Comparison of ENCODE assay signal across 8 cellular contexts in the genomic region with DNA sequence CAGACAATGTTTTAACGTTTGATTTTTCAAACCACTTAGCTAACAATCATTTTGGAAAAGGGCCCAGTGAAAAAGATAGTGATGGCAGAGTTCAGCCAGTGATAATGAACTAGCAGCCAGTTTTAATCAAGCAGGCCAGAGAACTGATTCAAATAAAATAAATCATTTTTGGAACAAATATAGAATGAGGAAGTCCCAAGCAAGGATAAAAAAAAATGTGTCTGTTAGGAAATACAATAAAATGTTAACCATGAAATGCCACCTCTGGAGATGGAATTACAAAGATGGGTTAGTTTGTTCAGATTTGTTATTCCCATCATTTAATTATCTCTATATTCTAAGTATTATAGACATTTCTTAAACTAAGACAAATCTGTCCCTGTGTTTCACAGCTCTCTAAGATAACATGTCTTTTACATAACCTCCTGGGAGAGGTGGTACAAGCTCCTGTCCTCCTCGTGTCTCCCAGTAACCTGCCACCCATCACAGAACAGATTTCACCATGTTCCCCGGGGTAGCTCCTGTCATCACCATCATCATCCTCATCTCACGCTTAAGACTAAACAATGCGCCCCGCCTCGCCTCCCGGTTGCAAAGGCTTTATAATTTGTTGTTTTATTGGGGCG. TPM values are rescaled to one million over a fixed set of nuclear protein-coding genes. Genes with fewer than 3 reads are reported as not detected.
DNase-seq lines count a peak whose midpoint lies in the region; ATAC-seq, FAIRE-seq and TF ChIP-seq lines count a peak whose summit lies in the region.

No MANE protein-coding gene starts in this region.

- TF ChIP-seq POLR2A in H1 (IDR thresholded peaks at IDR 0.05; ENCODE audit: control extremely low read depth in 1 of 2, low read depth in 2 of 2, low read length in 2 of 2): no peak

- no peak overlapping the region for H2BK15ac ChIP-seq in H1 (ENCODE audit: low read length)

- no peaks in the 10 kb centered on the region for H3K27me3 ChIP-seq in H1 (replicated peaks in 1 of 4; ENCODE audit: control insufficient read depth in 3 of 4, extremely low read depth in 1 of 4, insufficient read depth in 3 of 4, low read length in 3 of 4)

- no peaks in the 10 kb centered on the region for H3K9me3 Mint-ChIP-seq in natural killer cell treated with Interleukin-12 subunit alpha and Interleukin-12 subunit beta and Interleukin-15 and Interleukin-18, amount 100 ng/mL, for 72 hours

- POLR2A ChIA-PET in H1 (lab: Charles Lee; ENCODE audit: partially characterized antibody): interaction anchor here (0.7 to 2.1 kb wide), 7 partner anchors 10 to 193 kb away, joined by 3 to 18 read pairs (median 4); no protein-coding TSS in a partner anchor

- H3K4me1 ChIP-seq in H1 (replicated peaks in 1 of 4; ENCODE audit: control insufficient read depth in 3 of 4, insufficient read depth in 4 of 4, low read length in 3 of 4): peaks cover 0 to 3% (median 0%) of the 10 kb centered on the region in 4 experiments; a peak in 3 of 7 replicates

- peak; percentile 20 for ATAC-seq in GM21515 (IDR thresholded peaks at IDR 0.05; ENCODE audit: unreplicated experiment)
- no peak for ATAC-seq in natural killer cell treated with Interleukin-12 subunit alpha and Interleukin-12 subunit beta and Interleukin-15 and Interleukin-18, amount 100 ng/mL, for 72 hours

- H3K4me3 ChIP-seq in H1 (ENCODE audit: extremely low read depth in 1 of 4, insufficient read depth in 2 of 4, low read depth in 3 of 4, low read length in 4 of 4): peak overlapping the region; percentile 68 to 99 (median 76)

- TF ChIP-seq RAD21 in H1 (IDR thresholded peaks at IDR 0.05 in 1 of 2, conservative IDR thresholded peaks at IDR 0.05 in 1 of 2; ENCODE audit: low read depth in 2 of 2, low read length in 2 of 2): no peak

- peak; percentile 11 for DNase-seq in Ammon's horn (ENCODE audit: low spot score)
- peak; percentile 26 for DNase-seq in RKO (ENCODE audit: low spot score)
- no peak for DNase-seq in H1 (ENCODE audit: low read depth in 1 of 2, low spot score in 2 of 2)
- DNase-seq in natural killer cell treated with Interleukin-12 subunit alpha and Interleukin-12 subunit beta and Interleukin-15 and Interleukin-18, amount 100 ng/mL, for 72 hours (ENCODE audit: low spot score): no peak
- no peak for DNase-seq in kidney tubule cell (ENCODE audit: low spot score)
- no peak for DNase-seq in hepatic stellate cell (ENCODE audit: low spot score)
- no peak for DNase-seq in NCI-H2107 treated with DMSO at 0.1 percent for 48 hours (lab: John Stamatoyannopoulos, UW; ENCODE audit: unreplicated experiment)

- no peak overlapping the region for H2AK5ac ChIP-seq in H1 (ENCODE audit: low read depth, low read length)

- CTCF ChIA-PET in H1 (lab: Charles Lee; ENCODE audit: partially characterized antibody): interaction anchor here (0.6 to 2.5 kb wide), 7 partner anchors 11 to 236 kb away, joined by 3 to 8 read pairs (median 5); no protein-coding TSS in a partner anchor

- no peak overlapping the region for H2BK5ac ChIP-seq in H1 (ENCODE audit: low read depth, low read length)

- H4K8ac ChIP-seq in H1 (ENCODE audit: extremely low read depth, insufficient read depth, low read length): no peak overlapping the region

- peaks cover 0 to 2% of the 10 kb centered on the region in 2 experiments for H4K20me1 ChIP-seq in H1 (replicated peaks in 1 of 2; ENCODE audit: control insufficient read depth in 1 of 2, insufficient read depth in 2 of 2, low read length in 2 of 2)

- H3K4me1 Mint-ChIP-seq in natural killer cell treated with Interleukin-12 subunit alpha and Interleukin-12 subunit beta and Interleukin-15 and Interleukin-18, amount 100 ng/mL, for 72 hours (ENCODE audit: low read depth in 2 of 2): peaks cover 39 to 47% of the 10 kb centered on the region in 2 donors

- H3K27ac ChIP-seq in H1 (ENCODE audit: low read depth, low read length): no peak overlapping the region

- H2AFZ ChIP-seq in H1 (ENCODE audit: low read length): no peak overlapping the region

- TF ChIP-seq EP300 in H1 (IDR thresholded peaks at IDR 0.05; ENCODE audit: borderline replicate concordance in 1 of 2, low read depth in 2 of 2, low read length in 2 of 2): no peak

- no peak for TF ChIP-seq CTCF in H1 (IDR thresholded peaks at IDR 0.05; ENCODE audit: control extremely low read depth in 1 of 3, insufficient read depth in 1 of 3, low read depth in 1 of 3, low read length in 3 of 3)

- peak overlapping the region; percentile 39 for H3K56ac ChIP-seq in H1 (replicated peaks; ENCODE audit: insufficient read length, low read depth, low read length)

- no peak overlapping the region for H3K23ac ChIP-seq in H1 (ENCODE audit: insufficient read length)

- peaks cover 3 to 6% of the 10 kb centered on the region in 2 donors for H3K27me3 Mint-ChIP-seq in natural killer cell treated with Interleukin-12 subunit alpha and Interleukin-12 subunit beta and Interleukin-15 and Interleukin-18, amount 100 ng/mL, for 72 hours

- no peak overlapping the region; the same call in 1 of the 2 replicates for H3K18ac ChIP-seq in H1 (ENCODE audit: extremely low read depth, low read length)

- H3K4me2 ChIP-seq in H1 (ENCODE audit: insufficient read depth in 1 of 2, low read depth in 2 of 2, low read length in 2 of 2): peak overlapping the region; percentile 82 to 95

- no peaks in the 10 kb centered on the region for H3K36me3 ChIP-seq in H1 (ENCODE audit: control insufficient read depth in 2 of 4, insufficient read depth in 4 of 4, low read length in 3 of 4)

- H3K23me2 ChIP-seq in H1 (ENCODE audit: low read depth, low read length): peaks cover 8% of the 10 kb centered on the region; the same call in 1 of the 2 replicates

- WGBS in H1 (ENCODE audit: extremely low coverage in 1 of 2, insufficient coverage in 1 of 2, insufficient read length in 1 of 2, insufficient replicate concordance in 2 of 2, low coverage in 1 of 2, low lambda C conversion rate in 2 of 2, missing lambda C conversion rate in 1 of 2), 2 experiments: 13% methylated on average over 9 of the region's 9 CpGs; no CpG with 5 or more reads in 1 of the 2 experiments

- no peaks in the 10 kb centered on the region for H3K36me3 Mint-ChIP-seq in natural killer cell treated with Interleukin-12 subunit alpha and Interleukin-12 subunit beta and Interleukin-15 and Interleukin-18, amount 100 ng/mL, for 72 hours

- no peak overlapping the region for H2BK20ac ChIP-seq in H1 (ENCODE audit: low read length)

- no peaks in the 10 kb centered on the region for H3K9me3 ChIP-seq in H1 (ENCODE audit: insufficient read depth in 2 of 2, low read depth in 1 of 2, low read length in 1 of 2)

- peak overlapping the region; percentile 83 to 94 for H3K27ac Mint-ChIP-seq in natural killer cell treated with Interleukin-12 subunit alpha and Interleukin-12 subunit beta and Interleukin-15 and Interleukin-18, amount 100 ng/mL, for 72 hours

- H2BK120ac ChIP-seq in H1 (replicated peaks; ENCODE audit: low read depth, low read length): no peak overlapping the region

- no peak overlapping the region for H4K5ac ChIP-seq in H1 (ENCODE audit: insufficient read length, low read depth, low read length)

- H3K79me1 ChIP-seq in H1 (ENCODE audit: low read depth, low read length): no peaks in the 10 kb centered on the region

- no peak for FAIRE-seq in H1 (lab: Jason Lieb, UNC)

- peak overlapping the region in 3 of 4 experiments; percentile 76 to 90 (median 86); a peak in 5 of 7 replicates for H3K9ac ChIP-seq in H1 (replicated peaks in 1 of 4; ENCODE audit: extremely low read depth in 1 of 4, low read depth in 3 of 4, low read length in 3 of 4)

- no peak overlapping the region for H3K14ac ChIP-seq in H1 (ENCODE audit: insufficient read length)

- no peak overlapping the region for H4K91ac ChIP-seq in H1 (replicated peaks; ENCODE audit: insufficient read length, low read length)

- no peak overlapping the region for H2BK12ac ChIP-seq in H1 (ENCODE audit: low read depth, low read length)

- H3K4ac ChIP-seq in H1 (replicated peaks; ENCODE audit: insufficient read length, low read depth, low read length): no peak overlapping the region

- peak overlapping the region; percentile 95 for H3K4me3 Mint-ChIP-seq in natural killer cell treated with Interleukin-12 subunit alpha and Interleukin-12 subunit beta and Interleukin-15 and Interleukin-18, amount 100 ng/mL, for 72 hours

- peaks cover 0 to 50% of the 10 kb centered on the region in 2 experiments; a peak in 2 of 4 replicates for H3K79me2 ChIP-seq in H1 (ENCODE audit: control insufficient read depth in 1 of 2, insufficient read depth in 2 of 2, low read length in 2 of 2)

TF ChIP-seq in H1, 55 proteins besides CTCF, POLR2A, EP300 and RAD21:
- no peak for TF ChIP-seq NANOG (IDR thresholded peaks at IDR 0.05; ENCODE audit: insufficient read depth, low read depth, low read length, poor library complexity, severe bottlenecking)
- no peak for TF ChIP-seq SP2 (IDR thresholded peaks at IDR 0.05; ENCODE audit: low read length)

RNA-seq across cellular contexts. Expression of gene HERC1, which starts 1.0 kb away (rescaled TPM):
- total RNA-seq in H1 (2021; fragmentation: NEBNext Ultra II Directional; extraction: Animal tissue kit (Norgen Biotek cat#: 25700)): 43.4 and 46.0 TPM in 2 replicates
- 26.8 and 36.2 TPM in 2 replicates for polyA plus RNA-seq in H1 (2011; rRNA removed)
- polyA plus RNA-seq in H1 (2011; cell fraction: cytosol; rRNA removed): 28.7 TPM
- polyA plus RNA-seq in H1 (2011; cell fraction: nucleus; rRNA removed): 69.0 TPM
- 34.4 to 51.7 TPM (median 38.0 TPM) in 4 replicates for polyA plus RNA-seq in H1 (2012, experiment 1 of 2)
- 2.4 TPM for polyA plus RNA-seq in H1 (2012, experiment 2 of 2)
- polyA plus RNA-seq in H1 (2013, experiment 1 of 2): 15.3 TPM
- polyA plus RNA-seq in H1 (2013, experiment 2 of 2): 12.6 TPM
- 65.5 and 98.2 TPM in 2 replicates for polyA minus RNA-seq in H1 (2011; rRNA and poly(A)+ RNA removed)
- polyA minus RNA-seq in H1 (2011; cell fraction: cytosol; rRNA and poly(A)+ RNA removed): 56.9 TPM
- 87.7 TPM for polyA minus RNA-seq in H1 (2011; cell fraction: nucleus; rRNA and poly(A)+ RNA removed)
- total RNA-seq in natural killer cell treated with Interleukin-12 subunit alpha and Interleukin-12 subunit beta and Interleukin-15 and Interleukin-18, amount 100 ng/mL, for 72 hours: 100 to 1,000 TPM in 1 of 2 donors, 10 to 100 TPM in 1; 97.9 to 142 TPM

Comparison
In these comparisons a context has a peak if more than half of its experiments do, and no peak if none do; other contexts are left out.
1. DNase-seq: peak in Ammon's horn (single experiment) and RKO (single experiment); none in H1 (0 of 2), natural killer cell treated with Interleukin-12 subunit alpha and Interleukin-12 subunit beta and Interleukin-15 and Interleukin-18, amount 100 ng/mL, for 72 hours (single experiment), kidney tubule cell (single experiment), hepatic stellate cell (single experiment) and NCI-H2107 treated with DMSO at 0.1 percent for 48 hours (single experiment).